17 cellular contexts compared by ENCODE assay signal in the genomic region with DNA sequence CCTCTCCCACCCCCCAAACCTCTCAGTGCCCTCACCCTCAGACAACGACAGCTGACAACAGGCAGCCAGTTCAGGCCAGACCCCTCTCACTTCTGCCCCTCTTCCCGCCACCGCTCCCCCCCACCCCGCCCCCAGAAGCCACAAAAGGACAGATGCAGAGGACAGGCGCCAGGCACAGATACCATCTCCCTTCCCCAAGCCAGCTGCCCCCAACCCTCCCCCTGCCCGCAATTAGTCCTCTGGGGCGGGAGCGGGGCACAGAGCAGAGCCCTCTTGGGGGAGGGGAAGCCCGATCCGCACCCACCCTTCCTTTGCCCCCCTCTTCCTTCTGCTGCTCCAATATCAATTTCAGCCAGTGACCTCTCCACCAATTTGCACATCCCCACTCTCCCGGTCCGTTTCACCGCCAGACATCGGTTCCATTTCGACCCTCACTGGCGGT. TPM values are rescaled to one million over a fixed set of nuclear protein-coding genes. Genes with fewer than 3 reads are reported as not detected.
A peak's percentile ranks its signal among the peaks of the same experiment; 100 is the strongest.
DNase-seq lines count a peak whose midpoint lies in the region; ATAC-seq, FAIRE-seq and TF ChIP-seq lines count a peak whose summit lies in the region.
"Had no signal": no experiment of that assay in that cellular context is flagged by ENCODE, and none has a peak within 500 bp of the region (broad histone marks: within the 10 kb centered on the region; RNA-seq: fewer than 3 reads in every experiment).

No MANE protein-coding gene starts in this region.

- no peak for FAIRE-seq in HepG2 (lab: Jason Lieb, UNC)
- FAIRE-seq: frontal cortex had no signal

- ATAC-seq in stimulated activated naive CD8-positive, alpha-beta T cell treated with anti-CD3 and anti-CD28 coated beads, Interleukin-15, Interleukin-2, amounts not matched to agents 100 U/mL and 50 U/mL, for 24 hours: no peak
- peak; percentile 29 for ATAC-seq in SK-N-SH treated with all-trans-retinoic acid at 6 μM for 48 hours
- ATAC-seq in HepG2: peak; percentile 19; the same call in 2 of the 3 replicates
- ATAC-seq in HG02970 (IDR thresholded peaks at IDR 0.05; ENCODE audit: low FRiP score, unreplicated experiment): no peak
- ATAC-seq in GM18870 (IDR thresholded peaks at IDR 0.05; ENCODE audit: unreplicated experiment): no peak
- no peak for ATAC-seq in upper lobe of left lung (ENCODE audit: low FRiP score in 2 of 2)

- 5% methylated on average over 13 of the region's 16 CpGs for WGBS in HepG2 (ENCODE audit: low lambda C conversion rate)
- 1 to 3% methylated on average over 13 to 15 of the region's 16 CpGs for WGBS in upper lobe of left lung, 2 donors

- H3K4me3 Mint-ChIP-seq in stimulated activated naive CD8-positive, alpha-beta T cell treated with anti-CD3 and anti-CD28 coated beads, Interleukin-15, Interleukin-2, amounts not matched to agents 100 ng/mL and 50 ng/mL, for 24 hours: peak overlapping the region; percentile 26
- H3K4me3 Mint-ChIP-seq: dendritic cell treated with granulocyte-macrophage colony-stimulating factor and Interleukin-4, amounts not matched to agents 40 ng/mL and 50 ng/mL, for 4 days had no signal

- TF ChIP-seq CTCF in HepG2 (CRISPR knock-in tag; IDR thresholded peaks at IDR 0.05) (no peak), upper lobe of left lung (IDR thresholded peaks at IDR 0.05) (no peak)

- H3K27ac Mint-ChIP-seq in stimulated activated naive CD8-positive, alpha-beta T cell treated with anti-CD3 and anti-CD28 coated beads, Interleukin-15, Interleukin-2, amounts not matched to agents 100 ng/mL and 50 ng/mL, for 24 hours: no peak overlapping the region
- H3K27ac Mint-ChIP-seq: dendritic cell treated with granulocyte-macrophage colony-stimulating factor and Interleukin-4, amounts not matched to agents 40 ng/mL and 50 ng/mL, for 4 days had no signal

- TF ChIP-seq RAD21 in HepG2 (CRISPR knock-in tag; IDR thresholded peaks at IDR 0.05): no peak

- H3K9ac ChIP-seq in HepG2 (ENCODE audit: insufficient read depth, low read depth, low read length): no peak overlapping the region

- no TSS peak for BruUV-seq in HepG2 (replicated peaks; lab: Mats Ljungman, UMichigan)

- no peaks in the 10 kb centered on the region for H3K9me3 ChIP-seq in HepG2 (ENCODE audit: low read length)
- no peaks in the 10 kb centered on the region for H3K9me3 ChIP-seq in upper lobe of left lung
- H3K9me3 ChIP-seq: sigmoid colon, uterus had no signal

- no peaks in the 10 kb centered on the region for H3K9me3 Mint-ChIP-seq in stimulated activated naive CD8-positive, alpha-beta T cell treated with anti-CD3 and anti-CD28 coated beads, Interleukin-15, Interleukin-2, amounts not matched to agents 100 ng/mL and 50 ng/mL, for 24 hours
- H3K9me3 Mint-ChIP-seq: dendritic cell treated with granulocyte-macrophage colony-stimulating factor and Interleukin-4, amounts not matched to agents 40 ng/mL and 50 ng/mL, for 4 days had no signal

- H2AFZ ChIP-seq in HepG2 (ENCODE audit: low read length): no peak overlapping the region

- H3K36me3 ChIP-seq in HepG2 (replicated peaks in 1 of 2; ENCODE audit: control insufficient read depth in 1 of 2, insufficient read depth in 2 of 2, low read length in 2 of 2) (no peaks in the 10 kb centered on the region), upper lobe of left lung (no peaks in the 10 kb centered on the region)
- H3K36me3 ChIP-seq: sigmoid colon, uterus had no signal

- no peak for TF ChIP-seq EP300 in HepG2 (IDR thresholded peaks at IDR 0.05; ENCODE audit: low read depth in 2 of 2, low read length in 2 of 2)
- TF ChIP-seq EP300 in HepG2 (CRISPR knock-in tag; IDR thresholded peaks at IDR 0.05; ENCODE audit: borderline replicate concordance): no peak
- no peak for TF ChIP-seq EP300 in upper lobe of left lung (IDR thresholded peaks at IDR 0.05)

- no peak for TF ChIP-seq POLR2A in HepG2 (IDR thresholded peaks at IDR 0.05; ENCODE audit: insufficient read depth in 1 of 2, low read depth in 2 of 2, low read length in 2 of 2)
- no peak for TF ChIP-seq POLR2A in upper lobe of left lung (IDR thresholded peaks at IDR 0.05)

- no peaks in the 10 kb centered on the region for H3K79me2 ChIP-seq in HepG2 (ENCODE audit: insufficient read depth, low read length)

- H3K4me1 ChIP-seq in HepG2 (ENCODE audit: insufficient read depth, low read length) (0 out of 2 replicates have a peak, but pooled peaks cover 6% of the 10 kb centered on the region), upper lobe of left lung (peaks cover 11 to 19% (median 13%) of the 10 kb centered on the region in 4 donors)

- H3K27ac ChIP-seq in HepG2 (ENCODE audit: extremely low read length, insufficient read depth, low read length): no peak overlapping the region
- H3K27ac ChIP-seq in upper lobe of left lung: no peak overlapping the region
- H3K27ac ChIP-seq: sigmoid colon, uterus had no signal

- H4K20me1 ChIP-seq in HepG2 (ENCODE audit: insufficient read depth, low read length): no peaks in the 10 kb centered on the region

- peaks cover 16% of the 10 kb centered on the region for H3K27me3 Mint-ChIP-seq in stimulated activated naive CD8-positive, alpha-beta T cell treated with anti-CD3 and anti-CD28 coated beads, Interleukin-15, Interleukin-2, amounts not matched to agents 100 ng/mL and 50 ng/mL, for 24 hours

- no peaks in the 10 kb centered on the region for H3K36me3 Mint-ChIP-seq in stimulated activated naive CD8-positive, alpha-beta T cell treated with anti-CD3 and anti-CD28 coated beads, Interleukin-15, Interleukin-2, amounts not matched to agents 100 ng/mL and 50 ng/mL, for 24 hours (ENCODE audit: low read depth)

- in situ Hi-C loops in HepG2 (cut with HindIII; ENCODE audit: extremely low pct_ligation_motif_present, low pct_unique_long_range_greater_than_20kb): no loop called here

- peak overlapping the region; percentile 45; the same call in 1 of the 2 replicates for H3K4me2 ChIP-seq in HepG2 (ENCODE audit: low read depth, low read length)

- H3K27me3 ChIP-seq in HepG2 (ENCODE audit: control insufficient read depth in 1 of 2, insufficient read depth in 2 of 2, low read length in 2 of 2): peaks cover 0 to 46% of the 10 kb centered on the region in 2 experiments
- H3K27me3 ChIP-seq in upper lobe of left lung: peaks cover 2 to 29% (median 16%) of the 10 kb centered on the region in 4 donors

- intact Hi-C loops in HepG2 (cut with micrococcal nuclease; ENCODE audit: unreplicated experiment): no loop called here

- H3K4me3 ChIP-seq in HepG2 (replicated peaks in 1 of 3; ENCODE audit: insufficient read depth in 1 of 3, low read depth in 2 of 3, low read length in 3 of 3) (peak overlapping the region in 2 of 3 experiments; percentile 12 to 48; a peak in 1 of 6 replicates), upper lobe of left lung (no peak overlapping the region)

- no peak for DNase-seq in stimulated activated naive CD8-positive, alpha-beta T cell treated with anti-CD3 and anti-CD28 coated beads, Interleukin-15, Interleukin-2, amounts not matched to agents 100 U/mL and 50 U/mL, for 24 hours
- DNase-seq in HepG2 (ENCODE audit: low spot score) (no peak), ecto neural progenitor cell (ENCODE audit: low spot score) (no peak), upper lobe of left lung (no peak)
- DNase-seq: activated CD4-positive, alpha-beta T cell treated with anti-CD3 and anti-CD28 coated beads, Interleukin-2, amount 50 U/mL, for 4 hours; activated naive CD4-positive, alpha-beta T cell treated with Interleukin-2 at 50 U/mL for 16 hours; HCEC 1CT; NCI-H774; sigmoid colon; uterus had no signal

- POLR2A ChIA-PET in HepG2 (lab: Yijun Ruan, JAX): interaction anchor here (0.6 to 2.1 kb wide), 3 partner anchors 57 to 74 kb away, joined by 3 to 7 read pairs (median 5); a partner anchor contains a TSS

- CTCF ChIA-PET in HepG2 (lab: Yijun Ruan, JAX; ENCODE audit: low intra/inter-chr PET ratio, low total read pairs): no interaction called here

- peaks cover 6% of the 10 kb centered on the region for H3K4me1 Mint-ChIP-seq in stimulated activated naive CD8-positive, alpha-beta T cell treated with anti-CD3 and anti-CD28 coated beads, Interleukin-15, Interleukin-2, amounts not matched to agents 100 ng/mL and 50 ng/mL, for 24 hours (ENCODE audit: low read depth)

RNA-seq across cellular contexts. Expression of a gene that starts 0.6 kb away (rescaled TPM):
- total RNA-seq in HepG2 (2016; rRNA removed; fragmentation: Illumina TruSeq; extraction: Trizol) (0.11 TPM in 1 of 2 replicates, not detected in the other), upper lobe of left lung (under 1 TPM in 1 of 6 donors, not detected in 5; 0.98 TPM)
- total RNA-seq in HepG2 (2016; cell fraction: cytosol; rRNA removed; fragmentation: Illumina TruSeq; extraction: Trizol; ENCODE audit: low read depth): 0.40 TPM in 1 of 2 replicates, not detected in the other
- 0.30 TPM in 1 of 2 replicates, not detected in the other for total RNA-seq in HepG2 (2016; cell fraction: insoluble cytoplasmic fraction; rRNA removed; fragmentation: Illumina TruSeq; extraction: Trizol)
- 0.45 and 1.1 TPM in 2 replicates for total RNA-seq in HepG2 (2016; cell fraction: membrane; rRNA removed; fragmentation: Illumina TruSeq; extraction: Trizol)
- total RNA-seq in HepG2 (2016; cell fraction: nucleus; rRNA removed; fragmentation: Illumina TruSeq; extraction: Trizol): not detected in 2 replicates
- polyA plus RNA-seq in HepG2 (2011; rRNA removed): 0.20 and 0.42 TPM in 2 replicates
- polyA plus RNA-seq in HepG2 (2011; cell fraction: cytosol; rRNA removed): 0.46 TPM in 1 of 2 replicates, not detected in the other
- 0.48 and 0.61 TPM in 2 replicates for polyA plus RNA-seq in HepG2 (2011; cell fraction: nucleus; rRNA removed)
- 0.36 and 0.79 TPM in 2 replicates for polyA plus RNA-seq in HepG2 (2012)
- polyA plus RNA-seq in HepG2 (2016; cell fraction: cytosol; fragmentation: Illumina TruSeq; extraction: Trizol; ENCODE audit: low read depth): 0.31 and 1.3 TPM in 2 replicates
- polyA plus RNA-seq in HepG2 (2016; cell fraction: insoluble cytoplasmic fraction; fragmentation: Illumina TruSeq; extraction: Trizol; ENCODE audit: low read depth): 1.1 TPM in 1 of 2 replicates, not detected in the other
- polyA plus RNA-seq in HepG2 (2016; cell fraction: membrane; fragmentation: Illumina TruSeq; extraction: Trizol; ENCODE audit: low read depth): 0.63 and 0.70 TPM in 2 replicates
- not detected in 2 replicates for polyA plus RNA-seq in HepG2 (2016; cell fraction: nucleus; fragmentation: Illumina TruSeq; extraction: Trizol; ENCODE audit: insufficient read depth, low read depth)
- polyA minus RNA-seq in HepG2 (2011; rRNA and poly(A)+ RNA removed; ENCODE audit: low replicate concordance): 0.14 TPM in 1 of 2 replicates, not detected in the other
- not detected in 2 replicates for polyA minus RNA-seq in HepG2 (2011; cell fraction: cytosol; rRNA and poly(A)+ RNA removed)
- not detected in 2 replicates for polyA minus RNA-seq in HepG2 (2011; cell fraction: nucleus; rRNA and poly(A)+ RNA removed)
- total RNA-seq: lung microvascular endothelial cell, sigmoid colon had no signal

RNA-seq across cellular contexts. Expression of a gene that starts 23.7 kb away (rescaled TPM):
- total RNA-seq in HepG2 (2016; rRNA removed; fragmentation: Illumina TruSeq; extraction: Trizol): 0.11 TPM in 1 of 2 replicates, not detected in the other
- total RNA-seq in HepG2 (2016; cell fraction: cytosol; rRNA removed; fragmentation: Illumina TruSeq; extraction: Trizol; ENCODE audit: low read depth): 0.62 TPM in 1 of 2 replicates, not detected in the other
- total RNA-seq in HepG2 (2016; cell fraction: insoluble cytoplasmic fraction; rRNA removed; fragmentation: Illumina TruSeq; extraction: Trizol): 0.19 TPM in 1 of 2 replicates, not detected in the other
- total RNA-seq in HepG2 (2016; cell fraction: membrane; rRNA removed; fragmentation: Illumina TruSeq; extraction: Trizol): 0.22 and 0.31 TPM in 2 replicates
- total RNA-seq in HepG2 (2016; cell fraction: nucleus; rRNA removed; fragmentation: Illumina TruSeq; extraction: Trizol): not detected in 2 replicates
- polyA plus RNA-seq in HepG2 (2011; rRNA removed): 1.0 and 2.5 TPM in 2 replicates
- polyA plus RNA-seq in HepG2 (2011; cell fraction: cytosol; rRNA removed): 1.9 and 2.2 TPM in 2 replicates
- 0.64 and 1.4 TPM in 2 replicates for polyA plus RNA-seq in HepG2 (2011; cell fraction: nucleus; rRNA removed)
- polyA plus RNA-seq in HepG2 (2012): 1.5 and 4.1 TPM in 2 replicates
- 0.17 and 0.42 TPM in 2 replicates for polyA plus RNA-seq in HepG2 (2016; cell fraction: cytosol; fragmentation: Illumina TruSeq; extraction: Trizol; ENCODE audit: low read depth)
- not detected in 2 replicates for polyA plus RNA-seq in HepG2 (2016; cell fraction: insoluble cytoplasmic fraction; fragmentation: Illumina TruSeq; extraction: Trizol; ENCODE audit: low read depth)
- polyA plus RNA-seq in HepG2 (2016; cell fraction: membrane; fragmentation: Illumina TruSeq; extraction: Trizol; ENCODE audit: low read depth): 0.15 and 0.16 TPM in 2 replicates
- not detected in 2 replicates for polyA plus RNA-seq in HepG2 (2016; cell fraction: nucleus; fragmentation: Illumina TruSeq; extraction: Trizol; ENCODE audit: insufficient read depth, low read depth)
- 0.48 TPM in 1 of 2 replicates, not detected in the other for polyA minus RNA-seq in HepG2 (2011; rRNA and poly(A)+ RNA removed; ENCODE audit: low replicate concordance)
- polyA minus RNA-seq in HepG2 (2011; cell fraction: cytosol; rRNA and poly(A)+ RNA removed): 1.3 TPM in 1 of 2 replicates, not detected in the other
- polyA minus RNA-seq in HepG2 (2011; cell fraction: nucleus; rRNA and poly(A)+ RNA removed): 0.62 TPM in 1 of 2 replicates, not detected in the other
- 1 to 10 TPM in 3 of 6 donors, under 1 TPM in 2, not detected in 1; 0.30 to 1.9 (median 1.3) TPM for total RNA-seq in upper lobe of left lung
- total RNA-seq: frontal cortex, lung microvascular endothelial cell, sigmoid colon had no signal

RNA-seq across cellular contexts. Expression of a gene that starts 25.9 kb away (rescaled TPM):
- 0.29 TPM in 1 of 2 replicates, not detected in the other for total RNA-seq in HepG2 (2016; rRNA removed; fragmentation: Illumina TruSeq; extraction: Trizol)
- total RNA-seq in HepG2 (2016; cell fraction: cytosol; rRNA removed; fragmentation: Illumina TruSeq; extraction: Trizol; ENCODE audit: low read depth): 0.18 TPM in 1 of 2 replicates, not detected in the other
- 0.22 TPM in 1 of 2 replicates, not detected in the other for total RNA-seq in HepG2 (2016; cell fraction: insoluble cytoplasmic fraction; rRNA removed; fragmentation: Illumina TruSeq; extraction: Trizol)
- total RNA-seq in HepG2 (2016; cell fraction: membrane; rRNA removed; fragmentation: Illumina TruSeq; extraction: Trizol): 0.12 and 0.45 TPM in 2 replicates
- total RNA-seq in HepG2 (2016; cell fraction: nucleus; rRNA removed; fragmentation: Illumina TruSeq; extraction: Trizol): not detected in 2 replicates
- 0.66 and 1.4 TPM in 2 replicates for polyA plus RNA-seq in HepG2 (2011; rRNA removed)
- 0.81 and 1.2 TPM in 2 replicates for polyA plus RNA-seq in HepG2 (2011; cell fraction: cytosol; rRNA removed)
- polyA plus RNA-seq in HepG2 (2011; cell fraction: nucleus; rRNA removed): 1.8 and 2.7 TPM in 2 replicates
- 0.82 and 1.7 TPM in 2 replicates for polyA plus RNA-seq in HepG2 (2012)
- polyA plus RNA-seq in HepG2 (2016; cell fraction: cytosol; fragmentation: Illumina TruSeq; extraction: Trizol; ENCODE audit: low read depth): 0.24 and 0.59 TPM in 2 replicates
- not detected in 2 replicates for polyA plus RNA-seq in HepG2 (2016; cell fraction: insoluble cytoplasmic fraction; fragmentation: Illumina TruSeq; extraction: Trizol; ENCODE audit: low read depth)
- polyA plus RNA-seq in HepG2 (2016; cell fraction: membrane; fragmentation: Illumina TruSeq; extraction: Trizol; ENCODE audit: low read depth): not detected in 2 replicates
- polyA plus RNA-seq in HepG2 (2016; cell fraction: nucleus; fragmentation: Illumina TruSeq; extraction: Trizol; ENCODE audit: insufficient read depth, low read depth): 0.31 and 0.41 TPM in 2 replicates
- 0.58 and 1.4 TPM in 2 replicates for polyA minus RNA-seq in HepG2 (2011; rRNA and poly(A)+ RNA removed; ENCODE audit: low replicate concordance)
- polyA minus RNA-seq in HepG2 (2011; cell fraction: cytosol; rRNA and poly(A)+ RNA removed): 0.40 TPM in 1 of 2 replicates, not detected in the other
- polyA minus RNA-seq in HepG2 (2011; cell fraction: nucleus; rRNA and poly(A)+ RNA removed): 0.37 TPM in 1 of 2 replicates, not detected in the other
- total RNA-seq in upper lobe of left lung: 1 to 10 TPM in 2 of 6 donors, under 1 TPM in 4; 0.54 to 2.1 (median 0.82) TPM

RNA-seq across cellular contexts. Expression of a gene that starts 31.6 kb away (rescaled TPM):
- total RNA-seq in HepG2 (2016; rRNA removed; fragmentation: Illumina TruSeq; extraction: Trizol) (17.9 and 18.4 TPM in 2 replicates), upper lobe of left lung (10 to 100 TPM; 18.8 to 36.6 (median 25.4) TPM)
- 4.0 and 4.7 TPM in 2 replicates for total RNA-seq in HepG2 (2016; cell fraction: cytosol; rRNA removed; fragmentation: Illumina TruSeq; extraction: Trizol; ENCODE audit: low read depth)
- total RNA-seq in HepG2 (2016; cell fraction: insoluble cytoplasmic fraction; rRNA removed; fragmentation: Illumina TruSeq; extraction: Trizol): 16.8 and 19.4 TPM in 2 replicates
- 6.4 and 6.7 TPM in 2 replicates for total RNA-seq in HepG2 (2016; cell fraction: membrane; rRNA removed; fragmentation: Illumina TruSeq; extraction: Trizol)
- 7.2 and 7.7 TPM in 2 replicates for total RNA-seq in HepG2 (2016; cell fraction: nucleus; rRNA removed; fragmentation: Illumina TruSeq; extraction: Trizol)
- 9.3 and 10.1 TPM in 2 replicates for polyA plus RNA-seq in HepG2 (2011; rRNA removed)
- 10.6 and 14.7 TPM in 2 replicates for polyA plus RNA-seq in HepG2 (2011; cell fraction: cytosol; rRNA removed)
- polyA plus RNA-seq in HepG2 (2011; cell fraction: nucleus; rRNA removed): 10.0 and 11.4 TPM in 2 replicates
- polyA plus RNA-seq in HepG2 (2012): 9.3 and 9.9 TPM in 2 replicates
- 3.4 and 4.1 TPM in 2 replicates for polyA plus RNA-seq in HepG2 (2016; cell fraction: cytosol; fragmentation: Illumina TruSeq; extraction: Trizol; ENCODE audit: low read depth)
- polyA plus RNA-seq in HepG2 (2016; cell fraction: insoluble cytoplasmic fraction; fragmentation: Illumina TruSeq; extraction: Trizol; ENCODE audit: low read depth): 17.9 and 20.2 TPM in 2 replicates
- polyA plus RNA-seq in HepG2 (2016; cell fraction: membrane; fragmentation: Illumina TruSeq; extraction: Trizol; ENCODE audit: low read depth): 4.1 and 5.0 TPM in 2 replicates
- 13.9 and 14.9 TPM in 2 replicates for polyA plus RNA-seq in HepG2 (2016; cell fraction: nucleus; fragmentation: Illumina TruSeq; extraction: Trizol; ENCODE audit: insufficient read depth, low read depth)
- 8.4 and 18.8 TPM in 2 replicates for polyA minus RNA-seq in HepG2 (2011; rRNA and poly(A)+ RNA removed; ENCODE audit: low replicate concordance)
- 4.8 and 6.3 TPM in 2 replicates for polyA minus RNA-seq in HepG2 (2011; cell fraction: cytosol; rRNA and poly(A)+ RNA removed)
- 6.6 and 8.1 TPM in 2 replicates for polyA minus RNA-seq in HepG2 (2011; cell fraction: nucleus; rRNA and poly(A)+ RNA removed)

RNA-seq across cellular contexts. Expression of a gene that starts 49.2 kb away (rescaled TPM):
- total RNA-seq in HepG2 (2016; rRNA removed; fragmentation: Illumina TruSeq; extraction: Trizol): not detected in 2 replicates
- not detected in 2 replicates for total RNA-seq in HepG2 (2016; cell fraction: cytosol; rRNA removed; fragmentation: Illumina TruSeq; extraction: Trizol; ENCODE audit: low read depth)
- 0.16 and 0.28 TPM in 2 replicates for total RNA-seq in HepG2 (2016; cell fraction: insoluble cytoplasmic fraction; rRNA removed; fragmentation: Illumina TruSeq; extraction: Trizol)
- not detected in 2 replicates for total RNA-seq in HepG2 (2016; cell fraction: membrane; rRNA removed; fragmentation: Illumina TruSeq; extraction: Trizol)
- total RNA-seq in HepG2 (2016; cell fraction: nucleus; rRNA removed; fragmentation: Illumina TruSeq; extraction: Trizol): not detected in 2 replicates
- 3.4 and 8.3 TPM in 2 replicates for polyA plus RNA-seq in HepG2 (2011; rRNA removed)
- polyA plus RNA-seq in HepG2 (2011; cell fraction: cytosol; rRNA removed): 3.7 and 5.7 TPM in 2 replicates
- polyA plus RNA-seq in HepG2 (2011; cell fraction: nucleus; rRNA removed): 5.8 TPM in 2 replicates
- 5.3 and 5.5 TPM in 2 replicates for polyA plus RNA-seq in HepG2 (2012)
- polyA plus RNA-seq in HepG2 (2016; cell fraction: cytosol; fragmentation: Illumina TruSeq; extraction: Trizol; ENCODE audit: low read depth): 0.20 TPM in 1 of 2 replicates, not detected in the other
- polyA plus RNA-seq in HepG2 (2016; cell fraction: insoluble cytoplasmic fraction; fragmentation: Illumina TruSeq; extraction: Trizol; ENCODE audit: low read depth): not detected in 2 replicates
- polyA plus RNA-seq in HepG2 (2016; cell fraction: membrane; fragmentation: Illumina TruSeq; extraction: Trizol; ENCODE audit: low read depth): not detected in 2 replicates
- 0.83 TPM in 1 of 2 replicates, not detected in the other for polyA plus RNA-seq in HepG2 (2016; cell fraction: nucleus; fragmentation: Illumina TruSeq; extraction: Trizol; ENCODE audit: insufficient read depth, low read depth)
- polyA minus RNA-seq in HepG2 (2011; rRNA and poly(A)+ RNA removed; ENCODE audit: low replicate concordance): 2.3 and 3.4 TPM in 2 replicates
- polyA minus RNA-seq in HepG2 (2011; cell fraction: cytosol; rRNA and poly(A)+ RNA removed): 3.4 TPM in 1 of 2 replicates, not detected in the other
- 1.5 and 1.8 TPM in 2 replicates for polyA minus RNA-seq in HepG2 (2011; cell fraction: nucleus; rRNA and poly(A)+ RNA removed)
- 1 to 10 TPM; 1.7 to 7.4 (median 2.5) TPM for total RNA-seq in upper lobe of left lung
- total RNA-seq: frontal cortex had no signal

Comparison
In these comparisons a context has a peak if more than half of its experiments do, and no peak if none do; other contexts are left out.
1. ATAC-seq: peak in SK-N-SH treated with all-trans-retinoic acid at 6 μM for 48 hours (single experiment) and HepG2 (single experiment); none in stimulated activated naive CD8-positive, alpha-beta T cell treated with anti-CD3 and anti-CD28 coated beads, Interleukin-15, Interleukin-2, amounts not matched to agents 100 U/mL and 50 U/mL, for 24 hours (single experiment), HG02970 (single experiment), GM18870 (single experiment) and upper lobe of left lung (0 of 2).
2. H3K4me3 ChIP-seq: peak in HepG2 (2 of 3); none in upper lobe of left lung (0 of 4).